ENCODE assay signal across 9 cellular contexts in the genomic region with DNA sequence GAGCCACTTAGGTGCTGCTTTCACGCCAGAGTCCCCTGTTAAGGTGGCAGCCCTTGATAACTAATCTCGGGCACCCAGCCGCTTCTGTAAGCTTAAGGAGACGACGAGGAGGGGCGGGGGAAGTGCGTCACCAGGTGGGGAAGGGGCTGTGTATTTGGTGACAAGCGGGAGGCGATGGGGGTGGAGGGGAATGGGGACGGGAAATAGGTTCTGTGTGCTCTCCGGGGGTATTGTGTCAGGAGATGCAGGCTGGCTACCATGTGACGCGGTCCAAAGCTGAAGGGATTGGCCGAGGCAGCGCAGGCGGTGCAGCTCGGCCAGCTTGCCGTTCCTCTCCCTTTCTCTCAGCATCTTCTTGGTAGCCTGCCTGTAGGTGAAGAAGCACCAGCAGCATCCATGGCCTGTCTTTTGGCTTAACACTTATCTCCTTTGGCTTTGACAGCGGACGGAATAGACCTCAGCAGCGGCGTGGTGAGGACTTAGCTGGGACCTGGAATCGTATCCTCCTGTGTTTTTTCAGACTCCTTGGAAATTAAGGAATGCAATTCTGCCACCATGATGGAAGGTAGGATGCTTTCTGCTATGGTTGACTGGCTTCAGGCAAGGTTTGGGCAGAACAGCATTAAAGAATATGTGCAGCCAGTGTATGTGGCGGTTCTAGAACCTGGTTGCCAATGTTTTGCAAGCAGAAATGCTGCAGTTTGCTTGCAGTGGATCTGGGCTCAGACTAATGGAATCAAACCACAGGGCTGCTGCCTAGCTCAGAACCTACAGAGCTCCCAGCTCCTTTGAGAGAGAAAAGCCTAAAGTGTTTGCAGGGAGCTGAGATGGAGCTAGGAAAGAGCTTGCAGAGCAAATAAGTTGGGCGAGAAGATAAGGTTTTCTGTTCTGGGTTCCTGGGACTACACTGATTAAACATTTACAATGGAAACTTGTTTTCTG. TPM values are rescaled to one million over a fixed set of nuclear protein-coding genes. Genes with fewer than 3 reads are reported as not detected.
DNase-seq lines count a peak whose midpoint lies in the region; ATAC-seq, FAIRE-seq and TF ChIP-seq lines count a peak whose summit lies in the region.
"Had no signal": no experiment of that assay in that cellular context is flagged by ENCODE, and none has a peak within 500 bp of the region (broad histone marks: within the 10 kb centered on the region; RNA-seq: fewer than 3 reads in every experiment).

A gene with protein sequence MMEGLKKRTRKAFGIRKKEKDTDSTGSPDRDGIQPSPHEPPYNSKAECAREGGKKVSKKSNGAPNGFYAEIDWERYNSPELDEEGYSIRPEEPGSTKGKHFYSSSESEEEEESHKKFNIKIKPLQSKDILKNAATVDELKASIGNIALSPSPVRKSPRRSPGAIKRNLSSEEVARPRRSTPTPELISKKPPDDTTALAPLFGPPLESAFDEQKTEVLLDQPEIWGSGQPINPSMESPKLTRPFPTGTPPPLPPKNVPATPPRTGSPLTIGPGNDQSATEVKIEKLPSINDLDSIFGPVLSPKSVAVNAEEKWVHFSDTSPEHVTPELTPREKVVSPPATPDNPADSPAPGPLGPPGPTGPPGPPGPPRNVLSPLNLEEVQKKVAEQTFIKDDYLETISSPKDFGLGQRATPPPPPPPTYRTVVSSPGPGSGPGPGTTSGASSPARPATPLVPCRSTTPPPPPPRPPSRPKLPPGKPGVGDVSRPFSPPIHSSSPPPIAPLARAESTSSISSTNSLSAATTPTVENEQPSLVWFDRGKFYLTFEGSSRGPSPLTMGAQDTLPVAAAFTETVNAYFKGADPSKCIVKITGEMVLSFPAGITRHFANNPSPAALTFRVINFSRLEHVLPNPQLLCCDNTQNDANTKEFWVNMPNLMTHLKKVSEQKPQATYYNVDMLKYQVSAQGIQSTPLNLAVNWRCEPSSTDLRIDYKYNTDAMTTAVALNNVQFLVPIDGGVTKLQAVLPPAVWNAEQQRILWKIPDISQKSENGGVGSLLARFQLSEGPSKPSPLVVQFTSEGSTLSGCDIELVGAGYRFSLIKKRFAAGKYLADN (plus strand): TSS at position 350 of the 942 bp plus-strand sequence. CDS start 206 bp downstream, at position 556.

- CTCF ChIA-PET in HEK293T (lab: Yijun Ruan, JAX), result no interaction called here

- POLR2A ChIA-PET in HEK293T (lab: Yijun Ruan, JAX), result no interaction called here

- H3K4me1 ChIP-seq in adrenal gland (replicated peaks in 1 of 2) (no peaks in the 10 kb centered on the region), cardiac muscle cell (ENCODE audit: low read depth) (no peaks in the 10 kb centered on the region), neuron (ENCODE audit: insufficient read depth, low read length) (peaks cover 6% of the 10 kb centered on the region)

- TF ChIP-seq CTCF in adrenal gland (IDR thresholded peaks at IDR 0.05) (no peak), cardiac muscle cell (IDR thresholded peaks at IDR 0.05; ENCODE audit: low read depth, low read length) (no peak)

- intact Hi-C loops in adrenal gland (cut with DNase I), result no loop called here

- no peaks in the 10 kb centered on the region for H3K36me3 ChIP-seq in adrenal gland (replicated peaks in 1 of 2)
- H3K36me3 ChIP-seq in cardiac muscle cell, result no peaks in the 10 kb centered on the region
- H3K36me3 ChIP-seq in neuron (ENCODE audit: insufficient read depth, low read length), result no peaks in the 10 kb centered on the region

- peak within 1 kb of the TSS; percentile 51 for H2AFZ ChIP-seq in neuron (ENCODE audit: low read depth, low read length)

- H3K27ac ChIP-seq in adrenal gland (peak within 1 kb of the TSS in 1 of 5 donors; percentile 63), cardiac muscle cell (no peak within 1 kb of the TSS)

- H3K4me3 ChIP-seq in adrenal gland (peak within 1 kb of the TSS in 2 of 4 donors; percentile 3 to 46), cardiac muscle cell (peak within 1 kb of the TSS; percentile 46), neuron (ENCODE audit: low read length) (peak within 1 kb of the TSS; percentile 26)

- no peaks in the 10 kb centered on the region for H3K9me3 ChIP-seq in adrenal gland (replicated peaks in 1 of 3)
- H3K9me3 ChIP-seq in cardiac muscle cell (ENCODE audit: low read depth), result no peaks in the 10 kb centered on the region
- no peaks in the 10 kb centered on the region for H3K9me3 ChIP-seq in neuron (ENCODE audit: low read length)

- peak in 1 of 2 donors; percentile 19 for TF ChIP-seq POLR2A in adrenal gland (IDR thresholded peaks at IDR 0.05)

- FAIRE-seq in HTR-8/SVneo (lab: Jason Lieb, UNC), result peak; percentile 95
- FAIRE-seq: GM18507 had no signal

- DNase-seq in AG08395 (ENCODE audit: low spot score), result peak; percentile 83
- peak; percentile 40 for DNase-seq in HTR-8/SVneo (ENCODE audit: insufficient read length, low spot score)
- DNase-seq in adrenal gland, result peak in 4 of 7 donors; percentile 19 to 84 (median 32)
- DNase-seq in cardiac muscle cell (ENCODE audit: low read depth in 1 of 2, low spot score in 1 of 2), result peak; percentile 67 to 78
- no peak for DNase-seq in HEK293T (ENCODE audit: extremely low spot score)

- ATAC-seq in HG03025 (IDR thresholded peaks at IDR 0.05; ENCODE audit: low FRiP score, unreplicated experiment) (no peak), HG02938 (IDR thresholded peaks at IDR 0.05; ENCODE audit: unreplicated experiment) (no peak)

- WGBS in adrenal gland, 4 donors, result 17 to 21% (median 18%) methylated on average over 21 to 25 of the region's 25 CpGs

- H3K27me3 ChIP-seq in adrenal gland (no peaks in the 10 kb centered on the region), cardiac muscle cell (peaks cover 20% of the 10 kb centered on the region), neuron (ENCODE audit: insufficient read depth, low read length) (peaks cover 30% of the 10 kb centered on the region)

TF ChIP-seq in HEK293T, 16 proteins besides CTCF, POLR2A, EP300 and RAD21:
- no peak for TF ChIP-seq ARNT (IDR thresholded peaks at IDR 0.05)
TF ChIP-seq in HEK293T: peak in this region for 0.

RNA-seq across cellular contexts. Expression of the gene that starts here (rescaled TPM):
- total RNA-seq in adrenal gland, result 1 to 10 TPM in 3 of 8 donors, under 1 TPM in 4, not detected in 1; 0.52 to 7.1 (median 0.88) TPM
- polyA plus RNA-seq in adrenal gland, result 1 to 10 TPM; 2.2 to 8.4 (median 6.3) TPM
- total RNA-seq in cardiac muscle cell, result 2.6 and 8.8 TPM in 2 replicates
- polyA plus RNA-seq in cardiac muscle cell, result 3.3 and 10.0 TPM in 2 replicates
